16 cellular contexts compared by ENCODE assay signal in the genomic region with DNA sequence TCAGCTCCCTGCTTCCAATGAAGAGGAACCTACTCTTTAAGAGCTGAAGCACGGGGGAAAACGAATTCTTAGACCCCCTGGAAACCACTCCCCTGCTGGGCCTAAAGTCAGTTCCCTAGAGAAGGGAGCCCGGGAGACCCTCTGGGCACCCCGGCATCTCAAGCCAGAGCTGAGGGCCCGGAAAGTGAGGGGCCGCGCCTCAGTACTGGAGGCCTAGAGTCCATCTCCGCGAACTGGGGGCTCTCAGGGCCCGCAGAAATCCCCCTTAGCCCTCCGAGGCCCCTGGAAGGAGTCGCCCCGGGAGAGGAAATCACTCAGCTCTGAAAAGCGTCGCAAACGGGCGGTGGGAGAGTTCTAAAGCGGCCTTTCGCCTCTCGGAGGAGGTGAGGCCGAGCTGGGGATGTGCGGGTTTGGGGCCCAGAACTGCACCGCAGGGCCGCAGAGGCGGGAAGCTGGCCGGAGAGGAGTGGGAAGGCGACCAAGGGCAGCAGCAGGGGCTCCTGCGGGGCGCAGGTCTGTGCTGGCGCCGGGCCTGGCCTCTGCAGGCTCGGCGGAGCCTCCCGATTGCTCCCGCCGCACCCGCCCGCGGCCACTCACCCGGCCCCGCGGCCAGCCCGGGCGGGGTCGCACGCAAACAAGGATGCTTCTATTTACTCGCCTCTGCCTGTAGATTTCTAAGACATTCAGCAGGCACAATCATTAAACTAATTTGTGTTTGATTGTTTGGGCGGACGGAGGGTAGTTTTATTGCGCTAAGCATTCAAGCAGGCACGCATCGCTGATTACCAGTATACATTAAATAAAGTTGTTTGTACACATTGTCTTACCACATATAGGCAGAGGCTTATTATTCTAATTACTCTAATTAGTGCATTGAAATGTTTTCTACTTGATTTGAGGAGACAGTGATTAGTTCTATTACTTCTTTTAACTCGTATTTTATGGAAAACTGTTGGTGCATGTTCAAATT. TPM values are rescaled to one million over a fixed set of nuclear protein-coding genes. Genes with fewer than 3 reads are reported as not detected.
DNase-seq lines count a peak whose midpoint lies in the region; ATAC-seq lines count a peak whose summit lies in the region.
"Had no signal": no experiment of that assay in that cellular context is flagged by ENCODE, and none has a peak within 500 bp of the region (broad histone marks: within the 10 kb centered on the region; RNA-seq: fewer than 3 reads in every experiment).

No MANE protein-coding gene starts in this region.

- ATAC-seq in T-helper 17 cell (no peak), GM21825 (IDR thresholded peaks at IDR 0.05; ENCODE audit: unreplicated experiment) (no peak)
- ATAC-seq: GM12878, HCT116 had no signal

- H3K36me3 ChIP-seq in iPS-15b (ENCODE audit: control insufficient read depth, insufficient read depth, low read length), result no peaks in the 10 kb centered on the region
- H3K36me3 ChIP-seq: upper lobe of left lung had no signal

- DNase-seq in DMS 273 (lab: John Stamatoyannopoulos, UW; ENCODE audit: unreplicated experiment) (peak; percentile 27), DMS 273 treated with DMSO at 0.1 percent for 48 hours (lab: John Stamatoyannopoulos, UW) (no peak), T-helper 17 cell (no peak), putamen (ENCODE audit: low spot score) (peak; percentile 42), DMS153 treated with DMSO at 0.1 percent for 48 hours (lab: John Stamatoyannopoulos, UW; ENCODE audit: unreplicated experiment) (no peak), HUDEP-2 (lab: John Stamatoyannopoulos, UW; ENCODE audit: unreplicated experiment in 76 of 76) (no peak)
- DNase-seq: IMR-90, NCI-H1694 treated with DMSO at 0.1 percent for 48 hours, SK-N-SH had no signal

- H3K27me3 Mint-ChIP-seq in T-helper 17 cell, result peaks cover 88% of the 10 kb centered on the region

- H3K27me3 ChIP-seq in iPS-15b (ENCODE audit: control insufficient read depth, insufficient read depth, low read length), result peaks cover 93% of the 10 kb centered on the region

- no peak overlapping the region for H3K9ac ChIP-seq in iPS-15b (ENCODE audit: low read depth, low read length)

- peaks cover 21% of the 10 kb centered on the region for H3K4me1 Mint-ChIP-seq in T-helper 17 cell

- no peak overlapping the region for H3K27ac Mint-ChIP-seq in T-helper 17 cell
- H3K27ac Mint-ChIP-seq: activated T-helper 2 cell treated with anti-CD3 and anti-CD28 coated beads, Interferon-gamma antibody, Interleukin-2, Interleukin-4, amounts not matched to agents 10 μg/mL and 5 μg/mL and 100 μg/mL, durations not matched to agents 14 hours and 24 hours and 36 hours had no signal

- H3K4me1 ChIP-seq in iPS-15b (ENCODE audit: control insufficient read depth, insufficient read depth, low read length), result peaks cover 4% of the 10 kb centered on the region

- H3K36me3 Mint-ChIP-seq in T-helper 17 cell (ENCODE audit: low read depth), result peaks cover 6% of the 10 kb centered on the region

- H3K4me3 ChIP-seq in iPS-15b (ENCODE audit: low read depth, low read length), result peak overlapping the region; percentile 46
- H3K4me3 ChIP-seq: GM12878, upper lobe of left lung had no signal

- peak overlapping the region; percentile 60 for H3K4me3 Mint-ChIP-seq in T-helper 17 cell

- H3K9me3 ChIP-seq in T-helper 17 cell (ENCODE audit: control insufficient read depth, low read length, poor library complexity, severe bottlenecking) (no peaks in the 10 kb centered on the region), iPS-15b (ENCODE audit: control insufficient read depth, insufficient read depth, low read length) (no peaks in the 10 kb centered on the region)
- H3K9me3 ChIP-seq: SK-N-SH, upper lobe of left lung had no signal

RNA-seq across cellular contexts. Expression of gene POU3F2, which starts 9.2 kb away (rescaled TPM):
- total RNA-seq in T-helper 17 cell, result not detected
- total RNA-seq: activated T-helper 2 cell treated with anti-CD3 and anti-CD28 coated beads, Interferon-gamma antibody, Interleukin-2, Interleukin-4, amounts not matched to agents 10 μg/mL and 5 μg/mL and 100 μg/mL, durations not matched to agents 14 hours and 24 hours and 36 hours; bronchial epithelial cell; GM12878; IMR-90; upper lobe of left lung had no signal

Comparison
In these comparisons a context has a peak if more than half of its experiments do, and no peak if none do; other contexts are left out.
1. DNase-seq: peak in DMS 273 (single experiment) and putamen (single experiment); none in DMS 273 treated with DMSO at 0.1 percent for 48 hours (single experiment), T-helper 17 cell (0 of 3), DMS153 treated with DMSO at 0.1 percent for 48 hours (single experiment) and HUDEP-2 (0 of 76).